Comparison of ENCODE assay signal across 11 cellular contexts in the genomic region with DNA sequence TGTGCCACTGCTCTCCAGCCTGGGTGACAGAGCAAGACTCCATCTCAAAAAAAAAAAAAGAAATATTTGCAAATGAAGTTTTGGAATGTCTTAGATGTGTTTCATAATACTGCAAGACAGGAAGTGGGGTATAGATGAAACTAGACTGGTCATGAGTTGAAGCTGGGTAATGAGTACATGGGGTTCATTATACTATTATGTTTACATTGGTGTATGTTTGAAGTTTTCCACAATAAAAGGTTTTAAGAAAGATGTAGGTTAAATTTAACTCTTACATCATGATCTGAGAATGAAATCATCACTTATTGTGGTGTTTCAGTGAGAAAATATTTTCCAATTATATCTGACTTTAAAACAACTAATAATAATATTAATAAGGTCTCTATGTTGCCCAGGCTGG. TPM values are rescaled to one million over a fixed set of nuclear protein-coding genes. Genes with fewer than 3 reads are reported as not detected.
A peak's percentile ranks its signal among the peaks of the same experiment; 100 is the strongest.
DNase-seq lines count a peak whose midpoint lies in the region; ATAC-seq and TF ChIP-seq lines count a peak whose summit lies in the region.
"Had no signal": no experiment of that assay in that cellular context is flagged by ENCODE, and none has a peak within 500 bp of the region (broad histone marks: within the 10 kb centered on the region; RNA-seq: fewer than 3 reads in every experiment).

No MANE protein-coding gene starts in this region.

- no peaks in the 10 kb centered on the region; the same call in 1 of the 2 replicates for H4K20me1 ChIP-seq in IMR-90 (ENCODE audit: insufficient read depth, low read length)

- no peak for TF ChIP-seq RAD21 in IMR-90 (IDR thresholded peaks at IDR 0.05; ENCODE audit: low read length)

- no peak overlapping the region for H4K8ac ChIP-seq in IMR-90 (ENCODE audit: low read depth in 2 of 2, low read length in 2 of 2)

- H3K27me3 Mint-ChIP-seq in activated naive CD4-positive, alpha-beta T cell treated with anti-CD3 and anti-CD28 coated beads for 36 hours (ENCODE audit: low read depth) = no peaks in the 10 kb centered on the region

- ATAC-seq in GM21367 (IDR thresholded peaks at IDR 0.05; ENCODE audit: unreplicated experiment) (peak; percentile 73), IMR-90 (ENCODE audit: low read depth) (peak; percentile 32; the same call in 1 of the 2 replicates), left colon (no peak)

- no peak overlapping the region for H4K91ac ChIP-seq in IMR-90 (ENCODE audit: insufficient read depth, low read depth, low read length)

- H3K4ac ChIP-seq in IMR-90 (ENCODE audit: low read depth, low read length) = no peak overlapping the region

- peaks cover 30% of the 10 kb centered on the region for H3K4me1 Mint-ChIP-seq in activated naive CD4-positive, alpha-beta T cell treated with anti-CD3 and anti-CD28 coated beads for 36 hours (ENCODE audit: low read depth)

- peaks cover 29 to 37% of the 10 kb centered on the region in 2 experiments; a peak in 3 of 4 replicates for H3K79me1 ChIP-seq in IMR-90 (ENCODE audit: low read depth in 1 of 2, low read length in 2 of 2)

- CTCF ChIA-PET in IMR-90 (lab: Yijun Ruan, JAX) = interaction anchor here (0.7 kb wide), 1 partner anchor 568 kb away, joined by 4 read pairs; no protein-coding TSS in a partner anchor
- CTCF ChIA-PET in activated naive CD4-positive, alpha-beta T cell treated with anti-CD3 and anti-CD28 coated beads for 36 hours (lab: Charles Lee) = interaction anchor here (0.6 kb wide), 1 partner anchor 92 kb away, joined by 3 read pairs; no protein-coding TSS in a partner anchor

- H3K56ac ChIP-seq in IMR-90 (ENCODE audit: extremely low read depth, insufficient read depth, low read length) = no peak overlapping the region

- intact Hi-C loops in IMR-90 (cut with micrococcal nuclease) (no loop called here), left colon (cut with DNase I, micrococcal nuclease) (no loop called here), vagina (cut with DNase I) (no loop called here)
- intact Hi-C loops in activated naive CD4-positive, alpha-beta T cell treated with anti-CD3 and anti-CD28 coated beads for 36 hours (cut with micrococcal nuclease) = loop anchor here (2.0 kb wide), 1 partner anchor 18 kb away; no protein-coding TSS in a partner anchor

- H2BK15ac ChIP-seq in IMR-90 (ENCODE audit: low read depth, low read length) = no peak overlapping the region

- peak overlapping the region; percentile 58 for H2BK5ac ChIP-seq in IMR-90 (ENCODE audit: low read depth, low read length, poor library complexity, severe bottlenecking)

- no TSS peak for BruUV-seq in IMR-90 (replicated peaks; lab: Mats Ljungman, UMichigan)

- H3K23ac ChIP-seq in IMR-90 (ENCODE audit: low read depth, low read length) = no peak overlapping the region

- dilution Hi-C loops in IMR-90 (cut with HindIII; ENCODE audit: low sequenced_read_pairs, unreplicated experiment) = no loop called here

- no peaks in the 10 kb centered on the region for H3K27me3 ChIP-seq in GM06990 (replicated peaks; ENCODE audit: control insufficient read depth, insufficient read depth, low read length)
- H3K27me3 ChIP-seq in IMR-90 (ENCODE audit: control insufficient read depth, insufficient read depth, low read length) = no peaks in the 10 kb centered on the region
- H3K27me3 ChIP-seq in vagina = no peaks in the 10 kb centered on the region

- no peak overlapping the region for H2AK5ac ChIP-seq in IMR-90 (ENCODE audit: low read depth, low read length)

- H3K27ac ChIP-seq in IMR-90 (ENCODE audit: insufficient read depth, low read length) (no peak overlapping the region), vagina (no peak overlapping the region)

- H2BK20ac ChIP-seq in IMR-90 (ENCODE audit: low read depth, low read length) = no peak overlapping the region

- H3K36me3 Mint-ChIP-seq in activated naive CD4-positive, alpha-beta T cell treated with anti-CD3 and anti-CD28 coated beads for 36 hours (ENCODE audit: low read depth) = peaks cover 50% of the 10 kb centered on the region

- H2AK9ac ChIP-seq in IMR-90 (replicated peaks; ENCODE audit: low read depth, low read length, poor library complexity) = no peak overlapping the region

- H3K36me3 ChIP-seq in GM06990 (ENCODE audit: control insufficient read depth, insufficient read depth, low read length) = peaks cover 3% of the 10 kb centered on the region
- peaks cover 17% of the 10 kb centered on the region for H3K36me3 ChIP-seq in IMR-90 (ENCODE audit: control insufficient read depth, insufficient read depth, low read length)
- H3K36me3 ChIP-seq in vagina = no peaks in the 10 kb centered on the region

- H3K4me3 ChIP-seq in GM06990 (replicated peaks; ENCODE audit: low read depth, low read length) = no peak overlapping the region
- H3K4me3 ChIP-seq in IMR-90 (ENCODE audit: insufficient read depth, low read depth, low read length) = no peak overlapping the region
- no peak overlapping the region for H3K4me3 ChIP-seq in fibroblast of pulmonary artery (replicated peaks; ENCODE audit: low read depth, low read length)
- no peak overlapping the region for H3K4me3 ChIP-seq in vagina

- no peak overlapping the region for H2BK120ac ChIP-seq in IMR-90 (ENCODE audit: low read depth, low read length)

- H3K9ac ChIP-seq in IMR-90 (ENCODE audit: low read depth, low read length) = no peak overlapping the region

- peak overlapping the region; percentile 74 for H3K18ac ChIP-seq in IMR-90 (ENCODE audit: low read depth, low read length)

- TF ChIP-seq POLR2A in IMR-90 (IDR thresholded peaks at IDR 0.05; ENCODE audit: low read depth, low read length) (no peak), vagina (IDR thresholded peaks at IDR 0.05) (no peak)

- H3K4me1 ChIP-seq in IMR-90 (ENCODE audit: control insufficient read depth, insufficient read depth, low read length) (peaks cover 5% of the 10 kb centered on the region), vagina (no peaks in the 10 kb centered on the region)

- H3K9me3 Mint-ChIP-seq in activated naive CD4-positive, alpha-beta T cell treated with anti-CD3 and anti-CD28 coated beads for 36 hours = peaks cover 21% of the 10 kb centered on the region

- in situ Hi-C loops in IMR-90 (cut with MboI; ENCODE audit: low sequenced_read_pairs) = no loop called here

- no peak overlapping the region for H3K14ac ChIP-seq in IMR-90 (replicated peaks; ENCODE audit: low read depth, low read length)

- H3K4me2 ChIP-seq in IMR-90 (ENCODE audit: low read depth, low read length) = no peak overlapping the region; the same call in 1 of the 2 replicates

- H3K9me3 ChIP-seq in IMR-90 (ENCODE audit: control insufficient read depth, insufficient read depth, low read length) (peaks cover 9% of the 10 kb centered on the region), vagina (no peaks in the 10 kb centered on the region)

- H3K27ac Mint-ChIP-seq in activated naive CD4-positive, alpha-beta T cell treated with anti-CD3 and anti-CD28 coated beads for 36 hours = no peak overlapping the region

- H3K4me3 Mint-ChIP-seq in activated naive CD4-positive, alpha-beta T cell treated with anti-CD3 and anti-CD28 coated beads for 36 hours = no peak overlapping the region

- no peaks in the 10 kb centered on the region; the same call in 1 of the 2 replicates for H3K9me1 ChIP-seq in IMR-90 (ENCODE audit: insufficient read depth, low read length)

- POLR2A ChIA-PET in IMR-90 (lab: Charles Lee; ENCODE audit: unreplicated experiment) = no interaction called here

- H4K5ac ChIP-seq in IMR-90 (ENCODE audit: low read depth, low read length) = no peak overlapping the region

- H2AFZ ChIP-seq in IMR-90 (replicated peaks; ENCODE audit: low read length, poor library complexity) = no peak overlapping the region

- TF ChIP-seq CTCF in GM06990 (IDR thresholded peaks at IDR 0.05; ENCODE audit: insufficient read depth, low read length, poor library complexity, severe bottlenecking) (no peak), IMR-90 (conservative IDR thresholded peaks at IDR 0.05; ENCODE audit: low read depth, low read length) (no peak), fibroblast of pulmonary artery (IDR thresholded peaks at IDR 0.05; ENCODE audit: low read length, missing control alignments) (no peak), vagina (IDR thresholded peaks at IDR 0.05) (no peak)

- DNase-seq in GM06990 (ENCODE audit: extremely low read depth, insufficient read length) (peak; percentile 45), IMR-90 (peak; percentile 68), fibroblast of pulmonary artery (ENCODE audit: low read depth) (peak; percentile 61), left colon (no peak), vagina (ENCODE audit: extremely low spot score in 2 of 2) (no peak), HuH-7 (ENCODE audit: low spot score) (no peak)
- no peak for DNase-seq in activated naive CD4-positive, alpha-beta T cell treated with anti-CD3 and anti-CD28 coated beads for 36 hours
- DNase-seq: activated CD4-positive, CD25-positive, alpha-beta regulatory T cell treated with anti-CD3 and anti-CD28 coated beads, Interleukin-2, amount 50 U/mL, for 72 hours; islet precursor cell; NCI-H2107 had no signal

TF ChIP-seq in IMR-90, 13 proteins besides CTCF, POLR2A, EP300 and RAD21:
- TF ChIP-seq SMC3 (IDR thresholded peaks at IDR 0.05; ENCODE audit: low read depth, low read length) (no peak), CEBPB (IDR thresholded peaks at IDR 0.05; ENCODE audit: low read depth, low read length) (peak; percentile 55)

RNA-seq across cellular contexts. Expression of a gene that starts 19.0 kb away (rescaled TPM):
- total RNA-seq in IMR-90 (2012; rRNA removed) (60.4 and 72.8 TPM in 2 replicates), left colon (10 to 100 TPM; 43.1 to 49.9 TPM), vagina (32.2 TPM)
- polyA plus RNA-seq in IMR-90 (2012; rRNA removed) = 23.9 and 29.2 TPM in 2 replicates
- polyA plus RNA-seq in IMR-90 (2012; cell fraction: cytosol; rRNA removed) = 6.0 and 7.3 TPM in 2 replicates
- polyA plus RNA-seq in IMR-90 (2012; cell fraction: nucleus; rRNA removed; ENCODE audit: low replicate concordance) = 7.8 and 56.8 TPM in 2 replicates
- total RNA-seq in activated naive CD4-positive, alpha-beta T cell treated with anti-CD3 and anti-CD28 coated beads for 36 hours = 10 to 100 TPM; 17.1 to 18.3 TPM

Comparison
In these comparisons a context has a peak if more than half of its experiments do, and no peak if none do; other contexts are left out.
1. DNase-seq: peak in GM06990 (single experiment), IMR-90 (single experiment) and fibroblast of pulmonary artery (single experiment); none in left colon (0 of 2), vagina (0 of 2), HuH-7 (single experiment) and activated naive CD4-positive, alpha-beta T cell treated with anti-CD3 and anti-CD28 coated beads for 36 hours (single experiment).